25 cellular contexts compared by ENCODE assay signal in the genomic region with DNA sequence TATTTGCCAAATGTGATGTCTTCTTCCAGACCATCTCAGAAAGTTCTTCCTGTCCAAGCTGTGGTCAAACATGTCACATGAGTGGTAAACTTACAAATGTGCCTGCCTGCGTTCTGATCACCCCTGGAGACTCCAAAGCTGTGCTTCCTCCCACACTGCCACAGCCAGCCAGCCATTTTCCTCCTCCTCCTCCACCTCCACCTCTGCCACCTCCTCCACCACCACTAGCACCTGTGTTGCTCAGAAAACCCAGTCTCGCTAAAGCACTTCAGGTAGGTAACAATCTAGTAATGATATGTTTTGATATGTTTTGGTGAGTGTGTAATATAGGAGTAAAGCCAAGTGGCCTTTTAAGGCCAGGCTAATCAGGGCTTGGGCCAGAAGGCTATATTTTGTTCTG.
"Had no signal": no experiment of that assay in that cellular context is flagged by ENCODE, and none has a peak within 500 bp of the region (broad histone marks: within the 10 kb centered on the region; RNA-seq: fewer than 3 reads in every experiment).

No MANE protein-coding gene starts in this region.

- ATAC-seq: activated naive CD4-positive, alpha-beta T cell treated with anti-CD3 and anti-CD28 coated beads, Interleukin-2, amount 50 U/mL, for 72 hours; activated naive CD8-positive, alpha-beta T cell treated with anti-CD3 and anti-CD28 coated beads, Interleukin-2, amount 50 U/mL, for 24 hours; body of pancreas; PC-3; T-cell had no signal

- H3K36me3 Mint-ChIP-seq: T-cell had no signal

- H3K27ac ChIP-seq: ascending aorta, body of pancreas had no signal

- DNase-seq: activated B cell treated with CpG ODN at 0.5 μM for 24 hours; activated CD4-positive, alpha-beta memory T cell treated with anti-CD3 and anti-CD28 coated beads, Interleukin-2, amount 10 ng/mL, durations not matched to agents 7 days and 5 days; activated CD4-positive, alpha-beta T cell treated with anti-CD3 and anti-CD28 coated beads for 1 hour; activated CD4-positive, alpha-beta T cell treated with anti-CD3 and anti-CD28 coated beads, Interleukin-2, amount 10 ng/mL, durations not matched to agents 7 days and 5 days; activated naive CD8-positive, alpha-beta T cell treated with anti-CD3 and anti-CD28 coated beads, Interleukin-2, amount 50 U/mL, for 24 hours; activated T-cell treated with anti-CD3 and anti-CD28 coated beads for 4 hours; activated T-cell treated with anti-CD3 and anti-CD28 coated beads, Interleukin-2, amount 50 U/mL, for 48 hours; amniotic stem cell; body of pancreas; MG63; MV-4-11; NCI-H1092 treated with DMSO at 0.1 percent for 48 hours; NCI-H1417 treated with DMSO at 0.1 percent for 48 hours; NCI-H1694; NCI-H2081; NCI-H510A treated with DMSO at 0.1 percent for 48 hours; NCI-H69; PC-3; SHP77 treated with DMSO at 0.1 percent for 48 hours; T-cell; T-helper 2 cell; T1000 had no signal

- H3K9me3 Mint-ChIP-seq: activated B cell treated with CpG ODN at 0.5 μM for 24 hours; activated CD4-positive, alpha-beta memory T cell treated with anti-CD3 and anti-CD28 coated beads, Interleukin-2, amount 10 ng/mL, durations not matched to agents 7 days and 5 days; activated CD4-positive, alpha-beta T cell treated with anti-CD3 and anti-CD28 coated beads, Interleukin-2, amount 10 ng/mL, durations not matched to agents 7 days and 5 days; activated naive CD4-positive, alpha-beta T cell treated with anti-CD3 and anti-CD28 coated beads, Interleukin-2, amount 50 U/mL, for 72 hours; activated naive CD8-positive, alpha-beta T cell treated with anti-CD3 and anti-CD28 coated beads, Interleukin-2, amount 50 U/mL, for 24 hours; central memory CD8-positive, alpha-beta T cell had no signal

- H3K4me1 ChIP-seq: ascending aorta, body of pancreas had no signal

- H3K27me3 ChIP-seq: ascending aorta, body of pancreas, MG63 had no signal

- H3K4me1 Mint-ChIP-seq: activated B cell treated with CpG ODN at 0.5 μM for 24 hours; activated CD4-positive, alpha-beta memory T cell treated with anti-CD3 and anti-CD28 coated beads, Interleukin-2, amount 10 ng/mL, durations not matched to agents 7 days and 5 days; activated CD4-positive, alpha-beta T cell treated with anti-CD3 and anti-CD28 coated beads, Interleukin-2, amount 10 ng/mL, durations not matched to agents 7 days and 5 days; activated naive CD8-positive, alpha-beta T cell treated with anti-CD3 and anti-CD28 coated beads, Interleukin-2, amount 50 U/mL, for 24 hours; central memory CD8-positive, alpha-beta T cell; T-cell had no signal

- H3K4me3 ChIP-seq: ascending aorta, body of pancreas, MG63 had no signal

- H3K36me3 ChIP-seq: ascending aorta had no signal

- H3K4me3 Mint-ChIP-seq: activated B cell treated with CpG ODN at 0.5 μM for 24 hours; activated CD4-positive, alpha-beta memory T cell treated with anti-CD3 and anti-CD28 coated beads, Interleukin-2, amount 10 ng/mL, durations not matched to agents 7 days and 5 days; activated CD4-positive, alpha-beta T cell treated with anti-CD3 and anti-CD28 coated beads, Interleukin-2, amount 10 ng/mL, durations not matched to agents 7 days and 5 days; activated naive CD8-positive, alpha-beta T cell treated with anti-CD3 and anti-CD28 coated beads, Interleukin-2, amount 50 U/mL, for 24 hours; central memory CD8-positive, alpha-beta T cell; T-cell had no signal

- H3K9me3 ChIP-seq: ascending aorta, body of pancreas, MG63 had no signal

- H3K27ac Mint-ChIP-seq: activated B cell treated with CpG ODN at 0.5 μM for 24 hours; activated CD4-positive, alpha-beta memory T cell treated with anti-CD3 and anti-CD28 coated beads, Interleukin-2, amount 10 ng/mL, durations not matched to agents 7 days and 5 days; activated CD4-positive, alpha-beta T cell treated with anti-CD3 and anti-CD28 coated beads, Interleukin-2, amount 10 ng/mL, durations not matched to agents 7 days and 5 days; activated naive CD4-positive, alpha-beta T cell treated with anti-CD3 and anti-CD28 coated beads, Interleukin-2, amount 50 U/mL, for 72 hours; activated naive CD8-positive, alpha-beta T cell treated with anti-CD3 and anti-CD28 coated beads, Interleukin-2, amount 50 U/mL, for 24 hours; T-cell had no signal

- H3K27me3 Mint-ChIP-seq: activated B cell treated with CpG ODN at 0.5 μM for 24 hours; activated CD4-positive, alpha-beta memory T cell treated with anti-CD3 and anti-CD28 coated beads, Interleukin-2, amount 10 ng/mL, durations not matched to agents 7 days and 5 days; activated CD4-positive, alpha-beta T cell treated with anti-CD3 and anti-CD28 coated beads, Interleukin-2, amount 10 ng/mL, durations not matched to agents 7 days and 5 days; activated naive CD8-positive, alpha-beta T cell treated with anti-CD3 and anti-CD28 coated beads, Interleukin-2, amount 50 U/mL, for 24 hours; central memory CD8-positive, alpha-beta T cell; T-cell had no signal
